Comparison of ENCODE assay signal across 7 cellular contexts in the genomic region with DNA sequence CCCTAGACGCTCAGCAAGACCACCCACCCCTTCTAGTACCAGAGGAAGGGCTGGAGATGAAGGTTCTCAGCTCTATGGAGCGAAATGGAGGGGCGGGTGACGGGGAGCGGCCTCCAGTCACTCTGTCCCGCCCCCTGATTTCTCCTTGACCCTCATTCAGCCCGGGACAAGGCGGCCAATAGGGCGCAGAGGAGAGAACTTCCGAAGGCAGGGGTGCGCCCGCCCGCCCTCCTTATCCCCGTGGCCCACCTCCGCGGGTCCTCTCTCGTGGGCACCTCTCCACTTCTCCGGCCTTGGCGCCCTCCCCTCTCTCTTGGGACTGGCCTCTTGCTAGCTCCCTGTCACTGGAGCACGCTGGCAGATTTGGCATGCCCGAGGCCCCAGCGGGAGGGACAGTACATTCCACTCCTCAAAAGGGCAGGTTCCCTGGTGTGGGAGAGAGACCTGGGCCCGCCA. TPM values are rescaled to one million over a fixed set of nuclear protein-coding genes. Genes with fewer than 3 reads are reported as not detected.
DNase-seq lines count a peak whose midpoint lies in the region; ATAC-seq and TF ChIP-seq lines count a peak whose summit lies in the region.

No MANE protein-coding gene starts in this region.

- H2BK12ac ChIP-seq in H9 (ENCODE audit: insufficient read length, low read depth, low read length): no peak overlapping the region

- no peak overlapping the region for H4K91ac ChIP-seq in H9 (ENCODE audit: insufficient read length, low read depth, low read length)

- H3K36me3 Mint-ChIP-seq in H9 (ENCODE audit: insufficient read depth in 1 of 3, low read depth in 3 of 3): peaks cover 0 to 15% (median 8%) of the 10 kb centered on the region in 3 experiments; a peak in 5 of 7 replicates

- ATAC-seq in GM18498 (IDR thresholded peaks at IDR 0.05; ENCODE audit: unreplicated experiment): no peak

- H2BK5ac ChIP-seq in H9 (ENCODE audit: insufficient read length, low read length): no peak overlapping the region

- peak overlapping the region; percentile 84 to 85 for H3K4me3 Mint-ChIP-seq in H9

- no peak overlapping the region for H3K4ac ChIP-seq in H9 (ENCODE audit: low read depth, low read length)

- H3K4me1 Mint-ChIP-seq in H9: peaks cover 32 to 57% of the 10 kb centered on the region in 2 experiments

- H3K9me3 Mint-ChIP-seq in H9: peaks cover 70 to 81% of the 10 kb centered on the region in 2 experiments

- peaks cover 7% of the 10 kb centered on the region; the same call in 1 of the 2 replicates for H3K4me1 ChIP-seq in H9 (ENCODE audit: insufficient read depth, low read length)
- H3K4me1 ChIP-seq in iPS DF 6.9 (ENCODE audit: control insufficient read depth, insufficient read depth, low read length): peaks cover 2% of the 10 kb centered on the region; the same call in 1 of the 2 replicates
- H3K4me1 ChIP-seq in smooth muscle cell (ENCODE audit: low read depth): no peaks in the 10 kb centered on the region

- peak overlapping the region; percentile 65; the same call in 1 of the 2 replicates for H3K4me3 ChIP-seq in iPS DF 6.9 (ENCODE audit: low read length)
- peak overlapping the region; percentile 70 for H3K4me3 ChIP-seq in smooth muscle cell

- no peak overlapping the region for H2BK120ac ChIP-seq in H9 (ENCODE audit: low read depth, low read length, poor library complexity, severe bottlenecking)

- TF ChIP-seq CTCF in H9 (conservative IDR thresholded peaks at IDR 0.05) (no peak), smooth muscle cell (IDR thresholded peaks at IDR 0.05; ENCODE audit: borderline replicate concordance, insufficient read depth, poor library complexity, severe bottlenecking) (no peak)

- H3K23me2 ChIP-seq in H9 (ENCODE audit: insufficient read length, low read depth, low read length, poor library complexity, severe bottlenecking): peaks cover 22% of the 10 kb centered on the region

- H3K79me1 ChIP-seq in H9 (ENCODE audit: insufficient read depth, low read depth, low read length, poor library complexity, severe bottlenecking): no peaks in the 10 kb centered on the region

- no CpG with 5 or more reads among the region's 23 CpGs for WGBS in H9 (ENCODE audit: extremely low coverage, insufficient read length, low lambda C conversion rate)
- no CpG with 5 or more reads among the region's 23 CpGs for WGBS in iPS DF 6.9 (ENCODE audit: insufficient coverage, insufficient read length)
- 56% methylated on average over 20 of the region's 23 CpGs for WGBS in smooth muscle cell (ENCODE audit: low lambda C conversion rate)

- no peak overlapping the region for H2AK5ac ChIP-seq in H9 (ENCODE audit: insufficient read length, low read length)

- no peak overlapping the region for H3K27ac ChIP-seq in H9 (ENCODE audit: insufficient read length, low read depth, low read length)
- H3K27ac ChIP-seq in iPS DF 6.9 (ENCODE audit: low read length): no peak overlapping the region
- H3K27ac ChIP-seq in smooth muscle cell (ENCODE audit: low read depth): no peak overlapping the region

- H3K23ac ChIP-seq in H9 (ENCODE audit: insufficient read length, low read depth, low read length): no peak overlapping the region

- H3K4me2 ChIP-seq in H9 (ENCODE audit: insufficient read depth, insufficient read length, low read length) (peak overlapping the region; percentile 87), smooth muscle cell (peak overlapping the region; percentile 87)

- H3K18ac ChIP-seq in H9 (ENCODE audit: insufficient read length, low read depth, low read length): no peak overlapping the region

- H3K9ac ChIP-seq in H9 (ENCODE audit: extremely low read depth, insufficient read length, low read length): no peak overlapping the region
- H3K9ac ChIP-seq in smooth muscle cell (ENCODE audit: low read depth): no peak overlapping the region

- no peak overlapping the region; a peak in 1 of 7 replicates for H3K27ac Mint-ChIP-seq in H9

- no peak overlapping the region for H2BK15ac ChIP-seq in H9 (ENCODE audit: low read depth, low read length)

- H4K8ac ChIP-seq in H9 (replicated peaks; ENCODE audit: insufficient read length, low read depth, low read length): no peak overlapping the region

- H4K20me1 ChIP-seq in H9 (ENCODE audit: control insufficient read depth, insufficient read depth, insufficient read length): no peaks in the 10 kb centered on the region
- H4K20me1 ChIP-seq in smooth muscle cell (ENCODE audit: low read depth): no peaks in the 10 kb centered on the region

- H4K5ac ChIP-seq in H9 (ENCODE audit: insufficient read length, low read depth, low read length): no peak overlapping the region

- no peaks in the 10 kb centered on the region for H3F3A ChIP-seq in smooth muscle cell (ENCODE audit: low read depth)

- peaks cover 31% of the 10 kb centered on the region for H3K9me3 ChIP-seq in H9 (ENCODE audit: control insufficient read depth, low read depth, low read length)
- H3K9me3 ChIP-seq in iPS DF 6.9 (ENCODE audit: control insufficient read depth, insufficient read depth, low read length): no peaks in the 10 kb centered on the region
- H3K9me3 ChIP-seq in smooth muscle cell (replicated peaks; ENCODE audit: low read depth): no peaks in the 10 kb centered on the region

- no peaks in the 10 kb centered on the region; the same call in 1 of the 2 replicates for H3K27me3 ChIP-seq in H9 (ENCODE audit: insufficient read depth, low read length)
- H3K27me3 ChIP-seq in iPS DF 6.9 (ENCODE audit: control insufficient read depth, insufficient read depth, low read length): peaks cover 2% of the 10 kb centered on the region; the same call in 1 of the 2 replicates
- no peaks in the 10 kb centered on the region for H3K27me3 ChIP-seq in smooth muscle cell (ENCODE audit: low read depth)

- H3K14ac ChIP-seq in H9 (ENCODE audit: insufficient read depth, low read length): no peak overlapping the region

- H3K36me3 ChIP-seq in iPS DF 6.9 (ENCODE audit: control insufficient read depth, insufficient read depth, low read length): no peaks in the 10 kb centered on the region
- no peaks in the 10 kb centered on the region for H3K36me3 ChIP-seq in smooth muscle cell (ENCODE audit: low read depth)

- H2BK20ac ChIP-seq in H9 (ENCODE audit: low read depth, low read length, poor library complexity, severe bottlenecking): no peak overlapping the region

- DNase-seq in H9 (peak; percentile 52), SK-N-DZ (ENCODE audit: low spot score) (peak; percentile 7), iPS DF 6.9 (ENCODE audit: low read depth, low spot score) (no peak), smooth muscle cell (lab: John Stamatoyannopoulos, UW; ENCODE audit: unreplicated experiment) (no peak), amniotic stem cell (lab: John Stamatoyannopoulos, UW) (no peak), AML-193 (lab: John Stamatoyannopoulos, UW) (no peak)

- no peak overlapping the region for H2AFZ ChIP-seq in H9 (ENCODE audit: low read length)
- no peak overlapping the region for H2AFZ ChIP-seq in smooth muscle cell (ENCODE audit: low read depth)

- H3K56ac ChIP-seq in H9 (ENCODE audit: insufficient read length, low read depth, low read length): no peak overlapping the region

- peaks cover 31% of the 10 kb centered on the region for H3K27me3 Mint-ChIP-seq in H9 (ENCODE audit: low read depth)

- H3T11ph ChIP-seq in H9 (ENCODE audit: low read length): no peak overlapping the region

- H3K79me2 ChIP-seq in H9 (ENCODE audit: insufficient read depth, low read length) (no peaks in the 10 kb centered on the region; the same call in 1 of the 2 replicates), smooth muscle cell (ENCODE audit: low read depth) (peaks cover 26% of the 10 kb centered on the region)

RNA-seq across cellular contexts. Expression of a gene that starts 1.1 kb away (rescaled TPM):
- total RNA-seq in H9 (2021) (22.9 and 23.1 TPM in 2 replicates), smooth muscle cell (58.1 and 75.1 TPM in 2 replicates)
- polyA plus RNA-seq in SK-N-DZ (2014; cell fraction: cytosol; rRNA removed): 59.9 and 65.6 TPM in 2 replicates
- polyA plus RNA-seq in SK-N-DZ (2014; cell fraction: nucleus; rRNA removed): 36.4 and 37.4 TPM in 2 replicates
- 50.6 and 58.4 TPM in 2 replicates for polyA plus RNA-seq in smooth muscle cell

Comparison
In these comparisons a context has a peak if more than half of its experiments do, and no peak if none do; other contexts are left out.
1. DNase-seq: peak in H9 (single experiment) and SK-N-DZ (single experiment); none in iPS DF 6.9 (single experiment), smooth muscle cell (single experiment), amniotic stem cell (single experiment) and AML-193 (0 of 2).